In the genomic region with DNA sequence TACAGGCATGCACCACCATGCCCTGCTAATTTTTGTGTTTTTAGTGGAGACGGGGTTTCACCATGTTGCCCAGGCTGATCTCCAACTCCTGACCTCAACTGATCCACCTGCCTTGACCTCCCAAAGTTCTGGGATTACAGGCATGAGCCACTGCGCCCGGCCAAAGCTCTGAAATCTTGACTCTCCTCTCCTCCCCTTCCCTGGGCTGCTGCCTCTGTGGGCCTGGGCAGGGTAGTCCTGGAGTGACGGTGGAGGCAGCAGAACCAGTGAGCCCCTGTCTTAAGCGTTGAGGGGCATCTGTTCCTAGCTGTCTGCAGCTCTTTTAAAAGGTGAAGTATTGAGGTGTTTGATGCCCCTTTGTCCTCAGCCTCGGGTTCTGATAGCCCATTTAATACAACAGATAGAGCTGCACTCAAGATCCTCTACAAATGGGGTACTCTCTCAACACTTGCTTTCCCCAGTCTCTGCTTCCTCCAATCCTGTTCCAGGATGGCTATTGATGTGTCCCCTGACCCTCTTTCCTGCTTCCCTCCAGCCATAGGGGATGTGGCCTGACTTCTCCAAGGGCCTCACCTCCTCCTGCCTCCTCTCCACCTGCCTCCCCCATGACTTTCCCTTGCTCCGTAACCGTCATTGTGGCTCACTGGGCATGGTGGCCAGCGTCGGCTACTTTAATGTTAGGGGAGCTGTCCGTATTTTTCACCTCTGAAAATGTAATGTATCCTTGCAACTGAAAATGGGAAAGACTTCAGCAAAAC, we compare ENCODE assay signal across 19 cellular contexts.
DNase-seq lines count a peak whose midpoint lies in the region; ATAC-seq and TF ChIP-seq lines count a peak whose summit lies in the region.
"Had no signal": no experiment of that assay in that cellular context is flagged by ENCODE, and none has a peak within 500 bp of the region (broad histone marks: within the 10 kb centered on the region; RNA-seq: fewer than 3 reads in every experiment).

No MANE protein-coding gene starts in this region.

- in situ Hi-C loops in gastrocnemius medialis (cut with MboI; ENCODE audit: low sequenced_read_pairs in 4 of 4): no loop called here

- no peaks in the 10 kb centered on the region for H4K20me1 ChIP-seq in BLaER1

- intact Hi-C loops in esophagus muscularis mucosa (cut with DNase I) (no loop called here), gastrocnemius medialis (cut with DNase I; ENCODE audit: low total_unique reads) (no loop called here), left ventricle myocardium superior (cut with micrococcal nuclease) (no loop called here)

- no peaks in the 10 kb centered on the region for H3K27me3 ChIP-seq in BLaER1
- peaks cover 0 to 33% (median 0%) of the 10 kb centered on the region in 4 donors for H3K27me3 ChIP-seq in esophagus muscularis mucosa
- no peaks in the 10 kb centered on the region for H3K27me3 ChIP-seq in gastrocnemius medialis

- H3K27ac ChIP-seq in BLaER1: no peak overlapping the region
- H3K27ac ChIP-seq in esophagus muscularis mucosa (replicated peaks in 1 of 4): no peak overlapping the region
- no peak overlapping the region for H3K27ac ChIP-seq in substantia nigra (ENCODE audit: low read depth, low read length, poor library complexity, severe bottlenecking)
- H3K27ac ChIP-seq in gastrocnemius medialis: no peak overlapping the region
- H3K27ac ChIP-seq: A549, C4-2B, GM23248 had no signal

- DNase-seq in esophagus muscularis mucosa (ENCODE audit: extremely low spot score): peak; percentile 57
- DNase-seq in osteocyte (ENCODE audit: extremely low spot score, unreplicated experiment): peak; percentile 38
- no peak for DNase-seq in substantia nigra (lab: John Stamatoyannopoulos, UW)
- DNase-seq in gastrocnemius medialis: no peak
- DNase-seq in left ventricle myocardium superior: no peak
- DNase-seq: 8988T; ACHN; Caco-2; CD4-positive, CD25-positive, alpha-beta regulatory T cell; CD8-positive, alpha-beta T cell; DMS153; DND-41; GM23248; H7; HCEC 1CT had no signal

- H3K9me3 Mint-ChIP-seq in osteocyte (ENCODE audit: unreplicated experiment): peaks cover 50% of the 10 kb centered on the region
- H3K9me3 Mint-ChIP-seq: CD8-positive, alpha-beta T cell had no signal

- no peaks in the 10 kb centered on the region for H3K4me1 Mint-ChIP-seq in osteocyte (ENCODE audit: unreplicated experiment)
- H3K4me1 Mint-ChIP-seq: CD4-positive, CD25-positive, alpha-beta regulatory T cell had no signal

- no peak for TF ChIP-seq EP300 in esophagus muscularis mucosa (IDR thresholded peaks at IDR 0.05)

- H3K9ac ChIP-seq in BLaER1: no peak overlapping the region
- H3K9ac ChIP-seq: GM23248 had no signal

- no peak overlapping the region for H3K4me3 Mint-ChIP-seq in osteocyte (ENCODE audit: unreplicated experiment)
- H3K4me3 Mint-ChIP-seq: CD4-positive, CD25-positive, alpha-beta regulatory T cell; CD8-positive, alpha-beta T cell had no signal

- H3K27ac Mint-ChIP-seq in osteocyte (ENCODE audit: unreplicated experiment): no peak overlapping the region
- H3K27ac Mint-ChIP-seq: CD4-positive, CD25-positive, alpha-beta regulatory T cell; CD8-positive, alpha-beta T cell had no signal

- no peaks in the 10 kb centered on the region for H3K27me3 Mint-ChIP-seq in osteocyte (ENCODE audit: unreplicated experiment)
- H3K27me3 Mint-ChIP-seq: CD4-positive, CD25-positive, alpha-beta regulatory T cell had no signal

- no peak for ATAC-seq in gastrocnemius medialis
- no peak for ATAC-seq in left ventricle myocardium superior
- ATAC-seq: A549; CD8-positive, alpha-beta T cell; GM12878 had no signal

- H3K36me3 Mint-ChIP-seq in osteocyte (ENCODE audit: unreplicated experiment): no peaks in the 10 kb centered on the region
- H3K36me3 Mint-ChIP-seq: CD4-positive, CD25-positive, alpha-beta regulatory T cell; CD8-positive, alpha-beta T cell had no signal

- TF ChIP-seq POLR2A in esophagus muscularis mucosa (IDR thresholded peaks at IDR 0.05; ENCODE audit: low read depth) (no peak), gastrocnemius medialis (IDR thresholded peaks at IDR 0.05) (no peak)

- H3K4me1 ChIP-seq in BLaER1: peaks cover 71% of the 10 kb centered on the region
- no peaks in the 10 kb centered on the region for H3K4me1 ChIP-seq in esophagus muscularis mucosa
- H3K4me1 ChIP-seq in gastrocnemius medialis: no peaks in the 10 kb centered on the region
- H3K4me1 ChIP-seq: A549, Caco-2 had no signal

- TF ChIP-seq CTCF in esophagus muscularis mucosa (IDR thresholded peaks at IDR 0.05): no peak
- TF ChIP-seq CTCF in osteocyte (IDR thresholded peaks at IDR 0.05): no peak
- TF ChIP-seq CTCF in gastrocnemius medialis (IDR thresholded peaks at IDR 0.05 in 4 of 5, conservative IDR thresholded peaks at IDR 0.05 in 1 of 5): no peak

- H3K4me3 ChIP-seq in BLaER1 (no peak overlapping the region), esophagus muscularis mucosa (no peak overlapping the region), gastrocnemius medialis (no peak overlapping the region)
- H3K4me3 ChIP-seq: A549, GM12878, GM23248 had no signal

- H3K36me3 ChIP-seq in BLaER1: no peaks in the 10 kb centered on the region
- H3K36me3 ChIP-seq in esophagus muscularis mucosa: no peaks in the 10 kb centered on the region
- no peaks in the 10 kb centered on the region for H3K36me3 ChIP-seq in gastrocnemius medialis

- peak overlapping the region; percentile 81 for H3K4me2 ChIP-seq in BLaER1
- H3K4me2 ChIP-seq: A549 had no signal

- H3K9me3 ChIP-seq in BLaER1 (no peaks in the 10 kb centered on the region), esophagus muscularis mucosa (no peaks in the 10 kb centered on the region), gastrocnemius medialis (no peaks in the 10 kb centered on the region)
- H3K9me3 ChIP-seq: A549, Caco-2 had no signal

- WGBS in esophagus muscularis mucosa: 88% methylated on average over 11 of the region's 11 CpGs

Comparison
In these comparisons a context has a peak if more than half of its experiments do, and no peak if none do; other contexts are left out.
1. DNase-seq: peak in esophagus muscularis mucosa (single experiment) and osteocyte (single experiment); none in substantia nigra (0 of 49), gastrocnemius medialis (0 of 2) and left ventricle myocardium superior (single experiment).